ENCODE assay signal across 8 cellular contexts in the genomic region with DNA sequence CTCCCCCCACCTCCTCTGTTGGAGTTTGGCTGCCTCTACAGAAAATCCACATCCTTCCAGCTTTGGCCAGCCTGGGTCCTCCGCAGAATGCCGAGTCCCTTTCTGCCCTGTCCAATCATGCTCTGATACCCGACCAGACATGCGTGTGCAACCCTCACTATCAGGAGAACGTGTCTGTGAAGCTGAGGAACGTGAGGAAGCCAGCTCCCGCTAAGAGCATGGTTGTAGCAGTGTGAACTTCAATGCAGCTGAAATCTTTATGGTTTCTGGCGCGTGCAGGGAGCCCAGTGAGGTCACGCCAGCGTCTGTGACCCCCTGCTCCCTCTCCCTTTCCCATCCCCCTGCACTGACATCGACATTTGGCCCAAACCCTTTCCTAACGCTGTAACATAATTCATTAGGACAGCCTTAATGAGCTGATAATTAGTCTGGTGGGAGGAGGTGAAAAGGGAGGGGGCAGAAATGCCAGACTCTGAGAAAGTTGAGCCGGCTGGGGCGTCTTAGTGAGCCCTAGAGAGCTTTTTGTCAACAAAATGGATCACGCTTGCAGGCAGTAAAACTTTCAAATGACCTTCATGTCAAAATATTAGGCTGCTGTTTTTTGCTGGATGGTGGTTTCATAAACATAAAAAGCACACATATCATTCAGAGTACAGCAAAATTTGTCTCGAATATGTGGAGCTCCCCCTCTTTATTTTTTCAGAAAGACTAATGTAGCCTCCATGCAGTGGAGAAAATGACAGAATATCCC.
A peak's percentile ranks its signal among the peaks of the same experiment; 100 is the strongest.
DNase-seq lines count a peak whose midpoint lies in the region; ATAC-seq and TF ChIP-seq lines count a peak whose summit lies in the region.
"Had no signal": no experiment of that assay in that cellular context is flagged by ENCODE, and none has a peak within 500 bp of the region (broad histone marks: within the 10 kb centered on the region; RNA-seq: fewer than 3 reads in every experiment).

No MANE protein-coding gene starts in this region.

- no peaks in the 10 kb centered on the region for H3K27me3 ChIP-seq in SJCRH30
- H3K27me3 ChIP-seq in upper lobe of right lung = no peaks in the 10 kb centered on the region

- H3K4me3 Mint-ChIP-seq in nephron progenitor cell = peak overlapping the region; percentile 65

- H3K9me3 ChIP-seq in SJCRH30 (replicated peaks) = peaks cover 8% of the 10 kb centered on the region
- no peaks in the 10 kb centered on the region for H3K9me3 ChIP-seq in upper lobe of right lung

- TF ChIP-seq CTCF in nephron progenitor cell (IDR thresholded peaks at IDR 0.05) = no peak
- TF ChIP-seq CTCF in upper lobe of right lung (IDR thresholded peaks at IDR 0.05) = no peak

- peaks cover 41% of the 10 kb centered on the region for H3K4me1 Mint-ChIP-seq in nephron progenitor cell

- intact Hi-C loops in upper lobe of right lung (cut with DNase I) = no loop called here

- H3K4me1 ChIP-seq in SJCRH30 (no peaks in the 10 kb centered on the region), upper lobe of right lung (no peaks in the 10 kb centered on the region)

- H3K9me3 Mint-ChIP-seq in nephron progenitor cell = peaks cover 27% of the 10 kb centered on the region

- H3K27ac Mint-ChIP-seq in nephron progenitor cell = no peak overlapping the region

- H3K27ac ChIP-seq in SJCRH30 (no peak overlapping the region), upper lobe of right lung (no peak overlapping the region)

- H3K4me3 ChIP-seq in SJCRH30 = peak overlapping the region; percentile 40
- H3K4me3 ChIP-seq in upper lobe of right lung = peak overlapping the region; percentile 21

- H3K36me3 ChIP-seq in SJCRH30 (no peaks in the 10 kb centered on the region), upper lobe of right lung (no peaks in the 10 kb centered on the region)

- DNase-seq in SJCRH30 = peak in 1 of 2 experiments; percentile 43
- DNase-seq in globus pallidus (ENCODE audit: low spot score) = peak; percentile 60
- DNase-seq in nephron progenitor cell = peak; percentile 68
- DNase-seq in upper lobe of right lung = no peak
- no peak for DNase-seq in NCI-H748 (lab: John Stamatoyannopoulos, UW; ENCODE audit: unreplicated experiment)
- DNase-seq: effector memory CD4-positive, alpha-beta T cell had no signal

- ATAC-seq in upper lobe of right lung = no peak
- ATAC-seq in HG02973 (IDR thresholded peaks at IDR 0.05; ENCODE audit: unreplicated experiment) = no peak
- no peak for ATAC-seq in HG03139 (IDR thresholded peaks at IDR 0.05; ENCODE audit: unreplicated experiment)

- H3K27me3 Mint-ChIP-seq in nephron progenitor cell (ENCODE audit: low read depth, poor library complexity) = peaks cover 75% of the 10 kb centered on the region

- H3K36me3 Mint-ChIP-seq in nephron progenitor cell (ENCODE audit: low read depth) = peaks cover 8% of the 10 kb centered on the region

Comparison
In these comparisons a context has a peak if more than half of its experiments do, and no peak if none do; other contexts are left out.
1. DNase-seq: peak in globus pallidus (single experiment) and nephron progenitor cell (single experiment); none in upper lobe of right lung (single experiment) and NCI-H748 (single experiment).